ENCODE assay signal across 14 cellular contexts in genomic region chr12:99387661-99388060, GRCh38.
A peak's percentile ranks its signal among the peaks of the same experiment; 100 is the strongest.
DNase-seq lines count a peak whose midpoint lies in the region; ATAC-seq and TF ChIP-seq lines count a peak whose summit lies in the region.
"Had no signal": no experiment of that assay in that cellular context is flagged by ENCODE, and none has a peak within 500 bp of the region (broad histone marks: within the 10 kb centered on the region; RNA-seq: fewer than 3 reads in every experiment).

No MANE protein-coding gene starts in this region.

- H3K27me3 ChIP-seq in DOHH2 (ENCODE audit: control insufficient read depth, low read length), result no peaks in the 10 kb centered on the region
- no peaks in the 10 kb centered on the region for H3K27me3 ChIP-seq in SU-DHL-6 (ENCODE audit: low read length)
- no peaks in the 10 kb centered on the region for H3K27me3 ChIP-seq in aorta (ENCODE audit: control insufficient read depth in 1 of 2, insufficient read depth in 2 of 2, low read length in 1 of 2)

- WGBS in aorta, 2 donors, result 23 to 46% methylated on average over 4 of the region's 4 CpGs

- DNase-seq in fibroblast of peridontal ligament (ENCODE audit: extremely low read depth) (peak; percentile 2), aorta (no peak), LoVo (ENCODE audit: low spot score) (no peak)
- DNase-seq in activated T-cell treated with anti-CD3 and anti-CD28 coated beads, Interleukin-2, amount 50 U/mL, for 1 hour, result no peak
- no peak for DNase-seq in naive thymus-derived CD8-positive, alpha-beta T cell
- DNase-seq: CD8-positive, alpha-beta memory T cell; DND-41; GOT3; H9 had no signal

- intact Hi-C loops in aorta (cut with DNase I), result loop anchor here (5.0 to 10.0 kb wide), 2 partner anchors 65 to 377 kb away; no protein-coding TSS in a partner anchor

- H3K4me3 Mint-ChIP-seq in naive thymus-derived CD8-positive, alpha-beta T cell, result no peak overlapping the region
- H3K4me3 Mint-ChIP-seq: CD8-positive, alpha-beta memory T cell; H9; IgD-negative memory B cell had no signal

- H3F3A ChIP-seq in DOHH2 (ENCODE audit: control insufficient read depth, insufficient read depth), result peaks cover 18% of the 10 kb centered on the region
- H3F3A ChIP-seq in SU-DHL-6 (ENCODE audit: insufficient read depth), result no peaks in the 10 kb centered on the region

- peaks cover 0 to 5% (median 0%) of the 10 kb centered on the region in 9 donors for H3K9me3 Mint-ChIP-seq in naive thymus-derived CD8-positive, alpha-beta T cell
- H3K9me3 Mint-ChIP-seq: H9, IgD-negative memory B cell had no signal

- POLR2A ChIA-PET in naive thymus-derived CD8-positive, alpha-beta T cell (lab: Charles Lee), result no interaction called here

- H3K4me2 ChIP-seq in DOHH2 (ENCODE audit: low read length), result 0 out of 2 replicates have a peak overlapping the region, but pooled peaks have one; percentile 9
- no peak overlapping the region for H3K4me2 ChIP-seq in SU-DHL-6 (ENCODE audit: low read depth, low read length, poor library complexity, severe bottlenecking)

- H2AFZ ChIP-seq in SU-DHL-6 (ENCODE audit: low read depth, low read length, severe bottlenecking), result no peak overlapping the region

- ATAC-seq in aorta (ENCODE audit: low FRiP score), result no peak
- ATAC-seq in naive thymus-derived CD8-positive, alpha-beta T cell, result no peak

- H3K36me3 ChIP-seq in DOHH2 (ENCODE audit: control insufficient read depth, low read length), result peaks cover 40% of the 10 kb centered on the region
- no peaks in the 10 kb centered on the region for H3K36me3 ChIP-seq in SU-DHL-6 (ENCODE audit: low read length)
- H3K36me3 ChIP-seq in aorta (ENCODE audit: control insufficient read depth in 1 of 2, insufficient read depth in 2 of 2, low read length in 1 of 2), result no peaks in the 10 kb centered on the region

- no peak overlapping the region for H3K27ac Mint-ChIP-seq in naive thymus-derived CD8-positive, alpha-beta T cell
- H3K27ac Mint-ChIP-seq: CD8-positive, alpha-beta memory T cell; H9; IgD-negative memory B cell had no signal

- H3K9me2 ChIP-seq in DOHH2 (replicated peaks; ENCODE audit: control insufficient read depth, low read length) (no peaks in the 10 kb centered on the region), SU-DHL-6 (replicated peaks; ENCODE audit: insufficient read depth, low read length) (no peaks in the 10 kb centered on the region)

- no peaks in the 10 kb centered on the region for H4K20me1 ChIP-seq in DOHH2 (ENCODE audit: control insufficient read depth, insufficient read depth, low read depth, low read length)
- H4K20me1 ChIP-seq in SU-DHL-6 (ENCODE audit: low read depth, low read length), result no peaks in the 10 kb centered on the region

- no peak overlapping the region for H3K27ac ChIP-seq in DOHH2 (ENCODE audit: low read depth, low read length)
- H3K27ac ChIP-seq in SU-DHL-6 (ENCODE audit: low read depth, low read length), result peak overlapping the region; percentile 52
- H3K27ac ChIP-seq in aorta (ENCODE audit: low read depth in 1 of 2, low read length in 2 of 2), result peak overlapping the region; percentile 42 to 52

- H3K79me2 ChIP-seq in DOHH2 (ENCODE audit: control insufficient read depth, low read length) (no peaks in the 10 kb centered on the region), SU-DHL-6 (ENCODE audit: insufficient read depth, low read length) (no peaks in the 10 kb centered on the region)

- TF ChIP-seq CTCF in DOHH2 (IDR thresholded peaks at IDR 0.05; ENCODE audit: low read depth, low read length, poor library complexity, severe bottlenecking) (no peak), SU-DHL-6 (IDR thresholded peaks at IDR 0.05; ENCODE audit: insufficient read depth, low read length, poor library complexity, severe bottlenecking) (no peak)

- peaks cover 29% of the 10 kb centered on the region for H3K9me3 ChIP-seq in DOHH2 (ENCODE audit: control insufficient read depth, insufficient read depth, low read length)
- H3K9me3 ChIP-seq in SU-DHL-6 (ENCODE audit: insufficient read depth, low read length), result no peaks in the 10 kb centered on the region
- H3K9me3 ChIP-seq in aorta (ENCODE audit: control insufficient read depth, low read length), result no peaks in the 10 kb centered on the region
- H3K9me3 ChIP-seq: Caco-2 had no signal

- no peak overlapping the region for H3K9ac ChIP-seq in SU-DHL-6 (ENCODE audit: low read length)

- no peaks in the 10 kb centered on the region for H3K27me3 Mint-ChIP-seq in naive thymus-derived CD8-positive, alpha-beta T cell
- H3K27me3 Mint-ChIP-seq: CD8-positive, alpha-beta memory T cell had no signal

- no peaks in the 10 kb centered on the region for H3K36me3 Mint-ChIP-seq in naive thymus-derived CD8-positive, alpha-beta T cell
- H3K36me3 Mint-ChIP-seq: CD8-positive, alpha-beta memory T cell; IgD-negative memory B cell had no signal

- H3K4me1 Mint-ChIP-seq in naive thymus-derived CD8-positive, alpha-beta T cell, result no peaks in the 10 kb centered on the region
- H3K4me1 Mint-ChIP-seq: CD8-positive, alpha-beta memory T cell; IgD-negative memory B cell had no signal

- H3K4me1 ChIP-seq in DOHH2 (ENCODE audit: control insufficient read depth, low read length) (peaks cover 62% of the 10 kb centered on the region), aorta (ENCODE audit: control insufficient read depth in 1 of 2, insufficient read depth in 2 of 2, low read length in 2 of 2) (peaks cover 0 to 2% of the 10 kb centered on the region in 2 donors)
- H3K4me1 ChIP-seq: Caco-2 had no signal

- H3K4me3 ChIP-seq in DOHH2 (ENCODE audit: low read length), result no peak overlapping the region
- no peak overlapping the region for H3K4me3 ChIP-seq in SU-DHL-6 (ENCODE audit: insufficient read depth, low read length, poor library complexity, severe bottlenecking)
- H3K4me3 ChIP-seq in aorta (ENCODE audit: low read length in 2 of 2), result no peak overlapping the region
- H3K4me3 ChIP-seq: GM12878 had no signal
